Comparison of ENCODE assay signal across 8 cellular contexts in the genomic region with DNA sequence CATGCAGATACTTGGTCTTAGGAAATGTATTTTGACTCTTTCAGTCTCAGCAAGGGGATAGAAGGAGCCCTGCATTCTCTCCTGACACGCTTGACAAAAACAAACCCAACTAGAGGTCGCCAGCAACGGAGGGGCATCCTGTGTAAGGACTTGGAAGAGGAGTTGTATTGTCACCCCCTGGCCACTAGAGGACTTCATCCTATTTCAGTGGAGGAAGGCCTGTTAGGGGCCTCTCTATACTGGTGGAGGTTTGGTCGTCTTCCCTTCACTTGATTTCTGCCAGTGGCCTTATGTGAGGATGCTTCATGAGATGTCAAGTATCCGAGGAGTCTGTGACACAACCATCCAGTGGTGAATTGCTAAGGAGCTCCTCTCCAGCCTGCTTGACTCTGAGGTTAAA.
DNase-seq lines count a peak whose midpoint lies in the region; ATAC-seq and TF ChIP-seq lines count a peak whose summit lies in the region.

No MANE protein-coding gene starts in this region.

- ATAC-seq in HG02884 (IDR thresholded peaks at IDR 0.05; ENCODE audit: unreplicated experiment) (peak; percentile 73), HG02981 (IDR thresholded peaks at IDR 0.05; ENCODE audit: unreplicated experiment) (no peak), GM19397 (IDR thresholded peaks at IDR 0.05; ENCODE audit: unreplicated experiment) (no peak)

- intact Hi-C loops in ascending aorta (cut with DNase I) = loop anchor here (10.0 kb wide), 1 partner anchor 124 kb away; no protein-coding TSS in a partner anchor

- no peaks in the 10 kb centered on the region for H3K36me3 ChIP-seq in ascending aorta

- no peaks in the 10 kb centered on the region for H3K27me3 ChIP-seq in ascending aorta

- no peak overlapping the region for H3K4me3 ChIP-seq in ascending aorta

- no peak overlapping the region for H3K4me3 Mint-ChIP-seq in nephron progenitor cell

- H3K9me3 ChIP-seq in ascending aorta = no peaks in the 10 kb centered on the region

- TF ChIP-seq CTCF in GM10266 (IDR thresholded peaks at IDR 0.05; ENCODE audit: control insufficient read depth, insufficient read depth, low read depth, missing control alignments) (peak; percentile 50), ascending aorta (IDR thresholded peaks at IDR 0.05) (peak in 2 of 3 experiments; percentile 22 to 44), nephron progenitor cell (IDR thresholded peaks at IDR 0.05) (peak; percentile 42)

- peaks cover 2 to 8% of the 10 kb centered on the region in 2 donors for H3K4me1 ChIP-seq in ascending aorta

- peak; percentile 58 for DNase-seq in GM10266 (ENCODE audit: extremely low spot score)
- no peak for DNase-seq in ascending aorta (ENCODE audit: low spot score in 2 of 2)
- DNase-seq in nephron progenitor cell = peak; percentile 5
- DNase-seq in islet precursor cell = no peak
- no peak for DNase-seq in NCI-H1436 (lab: John Stamatoyannopoulos, UW)

- no peaks in the 10 kb centered on the region for H3K9me3 Mint-ChIP-seq in nephron progenitor cell

- no peak overlapping the region for H3K27ac ChIP-seq in ascending aorta

- H3K36me3 Mint-ChIP-seq in nephron progenitor cell (ENCODE audit: low read depth) = no peaks in the 10 kb centered on the region

- peaks cover 12% of the 10 kb centered on the region for H3K27me3 Mint-ChIP-seq in nephron progenitor cell (ENCODE audit: low read depth, poor library complexity)

- H3K27ac Mint-ChIP-seq in nephron progenitor cell = no peak overlapping the region

- H3K4me1 Mint-ChIP-seq in nephron progenitor cell = no peaks in the 10 kb centered on the region

Comparison
In these comparisons a context has a peak if more than half of its experiments do, and no peak if none do; other contexts are left out.
1. DNase-seq: peak in GM10266 (single experiment) and nephron progenitor cell (single experiment); none in ascending aorta (0 of 2), islet precursor cell (single experiment) and NCI-H1436 (single experiment).
2. Peak in every context shown above with its lines, with median percentiles within 50 percentile points of each other: CTCF ChIP-seq.